ENCODE assay signal across 9 cellular contexts in the genomic region with DNA sequence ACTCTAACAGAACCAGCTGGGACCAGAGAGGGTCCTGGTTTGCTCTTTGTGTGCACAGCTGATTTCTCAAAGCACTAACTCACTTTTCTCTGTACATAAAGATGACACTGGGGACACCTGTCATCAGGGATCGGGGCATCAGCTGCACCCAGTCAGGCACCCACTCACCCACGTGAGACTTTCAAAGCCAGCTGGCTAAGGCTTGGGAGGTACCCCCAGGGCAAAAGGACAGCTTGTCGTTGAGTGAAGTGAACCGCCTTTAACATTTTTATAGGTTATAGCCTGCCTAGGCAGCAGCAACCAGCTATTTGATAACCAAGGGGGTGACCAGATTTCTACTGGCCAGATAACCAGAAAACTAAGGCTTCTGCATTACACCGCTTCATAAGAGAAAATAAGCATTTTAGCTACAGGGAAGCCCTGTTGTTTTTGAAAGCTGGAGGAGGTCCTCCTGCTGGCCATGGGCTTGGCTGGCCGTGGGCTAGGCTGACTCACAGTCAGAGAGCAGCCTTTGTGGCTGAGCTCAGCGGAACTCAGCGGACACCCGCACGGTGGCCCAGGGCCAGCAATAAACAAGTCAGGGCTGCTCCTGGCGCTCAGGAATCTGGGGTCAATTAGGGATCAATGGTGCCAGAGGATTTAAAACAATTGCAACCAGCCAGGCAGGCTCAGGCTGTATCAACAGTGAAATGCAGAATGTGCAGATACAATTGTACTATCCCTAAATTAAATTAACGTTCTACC. TPM values are rescaled to one million over a fixed set of nuclear protein-coding genes. Genes with fewer than 3 reads are reported as not detected.
DNase-seq lines count a peak whose midpoint lies in the region; ATAC-seq and TF ChIP-seq lines count a peak whose summit lies in the region.
"Had no signal": no experiment of that assay in that cellular context is flagged by ENCODE, and none has a peak within 500 bp of the region (broad histone marks: within the 10 kb centered on the region; RNA-seq: fewer than 3 reads in every experiment).

No MANE protein-coding gene starts in this region.

- H3K9me3 Mint-ChIP-seq in naive thymus-derived CD4-positive, alpha-beta T cell, result no peaks in the 10 kb centered on the region

- POLR2A ChIA-PET in naive thymus-derived CD4-positive, alpha-beta T cell (lab: Charles Lee), result no interaction called here

- H3K9me3 ChIP-seq in NT2/D1 (ENCODE audit: insufficient read depth, low read length) (no peaks in the 10 kb centered on the region), mucosa of descending colon (no peaks in the 10 kb centered on the region)
- H3K9me3 ChIP-seq in naive thymus-derived CD4-positive, alpha-beta T cell (ENCODE audit: control insufficient read depth in 2 of 3, low read length in 3 of 3), result no peaks in the 10 kb centered on the region

- ATAC-seq in mucosa of descending colon (peak; percentile 83), GM18909 (IDR thresholded peaks at IDR 0.05; ENCODE audit: poor library complexity, unreplicated experiment) (no peak)
- no peak for ATAC-seq in naive thymus-derived CD4-positive, alpha-beta T cell

- no peak overlapping the region for H3K27ac ChIP-seq in naive thymus-derived CD4-positive, alpha-beta T cell (ENCODE audit: low read depth, low read length)

- no peak overlapping the region for H3K9ac ChIP-seq in NT2/D1 (ENCODE audit: insufficient read length, low read depth)

- no peaks in the 10 kb centered on the region for H3K27me3 ChIP-seq in NT2/D1 (ENCODE audit: insufficient read depth, insufficient read length)
- no peaks in the 10 kb centered on the region for H3K27me3 ChIP-seq in naive thymus-derived CD4-positive, alpha-beta T cell (ENCODE audit: control insufficient read depth in 2 of 2, insufficient read depth in 2 of 2, low read length in 2 of 2)

- CTCF ChIA-PET in naive thymus-derived CD4-positive, alpha-beta T cell (lab: Charles Lee), result interaction anchor here (0.6 kb wide), 2 partner anchors 11 to 15 kb away, joined by 4 to 6 read pairs; no protein-coding TSS in a partner anchor

- TF ChIP-seq CTCF in mucosa of descending colon (IDR thresholded peaks at IDR 0.05), result no peak

- H3K27me3 Mint-ChIP-seq in naive thymus-derived CD4-positive, alpha-beta T cell, result no peaks in the 10 kb centered on the region
- H3K27me3 Mint-ChIP-seq: activated naive CD8-positive, alpha-beta T cell had no signal

- intact Hi-C loops in mucosa of descending colon (cut with DNase I, micrococcal nuclease), result no loop called here
- intact Hi-C loops in naive thymus-derived CD4-positive, alpha-beta T cell (cut with micrococcal nuclease), result no loop called here

- H3K4me1 ChIP-seq in NT2/D1 (ENCODE audit: insufficient read depth, insufficient read length) (peaks cover 5% of the 10 kb centered on the region), mucosa of descending colon (ENCODE audit: low read depth) (no peaks in the 10 kb centered on the region)
- H3K4me1 ChIP-seq in naive thymus-derived CD4-positive, alpha-beta T cell (ENCODE audit: control insufficient read depth in 2 of 2, insufficient read depth in 2 of 2, low read length in 2 of 2), result peaks cover 0 to 9% of the 10 kb centered on the region in 2 donors

- H3K4me3 ChIP-seq in NT2/D1 (ENCODE audit: insufficient read length, low read depth) (no peak overlapping the region), mucosa of descending colon (no peak overlapping the region)
- H3K4me3 ChIP-seq in naive thymus-derived CD4-positive, alpha-beta T cell (ENCODE audit: low read length), result no peak overlapping the region

- H3K36me3 ChIP-seq in NT2/D1 (ENCODE audit: insufficient read depth, insufficient read length, low read length) (no peaks in the 10 kb centered on the region), mucosa of descending colon (ENCODE audit: low read depth) (no peaks in the 10 kb centered on the region)
- no peaks in the 10 kb centered on the region for H3K36me3 ChIP-seq in naive thymus-derived CD4-positive, alpha-beta T cell (ENCODE audit: control insufficient read depth in 2 of 3, insufficient read depth in 3 of 3, low read length in 3 of 3)

- H3K36me3 Mint-ChIP-seq in naive thymus-derived CD4-positive, alpha-beta T cell, result peaks cover 0 to 1% (median 0%) of the 10 kb centered on the region in 5 donors

- H3K4me1 Mint-ChIP-seq in naive thymus-derived CD4-positive, alpha-beta T cell, result peaks cover 6 to 32% (median 8%) of the 10 kb centered on the region in 7 donors

- H3K4me3 Mint-ChIP-seq in naive thymus-derived CD4-positive, alpha-beta T cell, result no peak overlapping the region
- H3K4me3 Mint-ChIP-seq: activated naive CD8-positive, alpha-beta T cell had no signal

- DNase-seq in COLO829 (ENCODE audit: low spot score) (peak; percentile 82), NT2/D1 (ENCODE audit: low read depth, low spot score) (peak; percentile 39), epidermal melanocyte (ENCODE audit: insufficient read length, low spot score) (peak; percentile 77), mucosa of descending colon (peak; percentile 41 to 78 (median 63))
- DNase-seq in naive thymus-derived CD4-positive, alpha-beta T cell, result no peak
- DNase-seq in stimulated activated CD4-positive, alpha-beta T cell treated with anti-CD3 and anti-CD28 coated beads, Interleukin-4, amount 100 ng/mL, for 1 hour, result no peak
- DNase-seq in stimulated activated CD8-positive, alpha-beta memory T cell treated with anti-CD3 and anti-CD28 coated beads, Interleukin-4, amount 100 ng/mL, for 48 hours, result no peak

- no peak overlapping the region for H3K27ac Mint-ChIP-seq in naive thymus-derived CD4-positive, alpha-beta T cell
- H3K27ac Mint-ChIP-seq: activated naive CD8-positive, alpha-beta T cell had no signal

RNA-seq across cellular contexts. Expression of a gene that starts 57.1 kb away (rescaled TPM):
- 10 to 100 TPM in 2 of 3 donors, 1 to 10 TPM in 1; 5.1 to 13.8 (median 11.8) TPM for total RNA-seq in mucosa of descending colon
- total RNA-seq in naive thymus-derived CD4-positive, alpha-beta T cell, result 100 to 1,000 TPM in 1 of 5 experiments, 10 to 100 TPM in 4; 22.1 to 110 (median 24.4) TPM
- polyA plus RNA-seq in naive thymus-derived CD4-positive, alpha-beta T cell, result 100 to 1,000 TPM; 190 to 198 TPM

Comparison
In these comparisons a context has a peak if more than half of its experiments do, and no peak if none do; other contexts are left out.
1. DNase-seq: peak in COLO829 (single experiment), NT2/D1 (single experiment), epidermal melanocyte (single experiment) and mucosa of descending colon (3 of 3); none in naive thymus-derived CD4-positive, alpha-beta T cell (0 of 9), stimulated activated CD4-positive, alpha-beta T cell treated with anti-CD3 and anti-CD28 coated beads, Interleukin-4, amount 100 ng/mL, for 1 hour (single experiment) and stimulated activated CD8-positive, alpha-beta memory T cell treated with anti-CD3 and anti-CD28 coated beads, Interleukin-4, amount 100 ng/mL, for 48 hours (single experiment).